Comparison of ENCODE assay signal across 1 cellular context in genomic region chrX:136251042-136251991, GRCh38.
TF ChIP-seq lines count a peak whose summit lies in the region.

TSS of gene MAP7D3 (minus strand) at chrX:136251400. CDS start at chrX:136251358, 42 bp downstream.

TF ChIP-seq in liver, 16 proteins besides CTCF, POLR2A, EP300 and RAD21:
- TF ChIP-seq REST (IDR thresholded peaks at IDR 0.05) (no peak), MAX (IDR thresholded peaks at IDR 0.05) (no peak), EGR1 (IDR thresholded peaks at IDR 0.05; ENCODE audit: low read depth in 2 of 2) (no peak), ZBTB33 (IDR thresholded peaks at IDR 0.05) (no peak), ATF3 (IDR thresholded peaks at IDR 0.05) (no peak), RXRA (IDR thresholded peaks at IDR 0.05) (no peak), GABPA (IDR thresholded peaks at IDR 0.05 in 1 of 2, conservative IDR thresholded peaks at IDR 0.05 in 1 of 2) (no peak), YY1 (IDR thresholded peaks at IDR 0.05) (no peak), TAF1 (conservative IDR thresholded peaks at IDR 0.05) (no peak), HNF4G (IDR thresholded peaks at IDR 0.05) (no peak), FOXA1 (IDR thresholded peaks at IDR 0.05) (no peak), FOXA2 (IDR thresholded peaks at IDR 0.05) (no peak)
